ENCODE assay signal across 25 cellular contexts in genomic region chr15:94203321-94203720, GRCh38.
"Had no signal": no experiment of that assay in that cellular context is flagged by ENCODE, and none has a peak within 500 bp of the region (broad histone marks: within the 10 kb centered on the region; RNA-seq: fewer than 3 reads in every experiment).

No MANE protein-coding gene starts in this region.

- DNase-seq: activated CD4-positive, alpha-beta memory T cell treated with anti-CD3 and anti-CD28 coated beads for 36 hours; activated CD4-positive, alpha-beta T cell treated with anti-CD3 and anti-CD28 coated beads for 4 hours; activated CD4-positive, CD25-positive, alpha-beta regulatory T cell; activated effector memory CD4-positive, alpha-beta T cell treated with Interleukin-2 at 50 U/mL for 16 hours; activated naive CD4-positive, alpha-beta T cell treated with anti-CD3 and anti-CD28 coated beads for 36 hours; activated naive CD8-positive, alpha-beta T cell treated with anti-CD3 and anti-CD28 coated beads, Interleukin-2, amount 10 ng/mL, durations not matched to agents 7 days and 5 days; activated T-cell treated with anti-CD3 and anti-CD28 coated beads, Interleukin-2, amount 50 U/mL, for 72 hours; amniotic stem cell; cortex of kidney; endodermal cell; foreskin fibroblast; heart right ventricle; immature natural killer cell; left lung; naive thymus-derived CD8-positive, alpha-beta T cell; ovary; stimulated activated CD4-positive, alpha-beta T cell treated with anti-CD3 and anti-CD28 coated beads, Interleukin-4, amount 100 ng/mL, for 24 hours; stimulated activated naive CD4-positive, alpha-beta T cell treated with Interleukin-2 at 50 U/mL for 16 hours; T-helper 17 cell; upper lobe of right lung had no signal

- H3K4me3 ChIP-seq: heart right ventricle, left lung, ovary, prostate gland, right atrium auricular region, thyroid gland, upper lobe of right lung had no signal

- H3K36me3 Mint-ChIP-seq: activated CD4-positive, alpha-beta memory T cell treated with anti-CD3 and anti-CD28 coated beads for 36 hours; immature natural killer cell; mesothelial cell of epicardium; naive thymus-derived CD8-positive, alpha-beta T cell had no signal

- H3K4me3 Mint-ChIP-seq: activated CD4-positive, alpha-beta memory T cell treated with anti-CD3 and anti-CD28 coated beads for 36 hours; activated naive CD4-positive, alpha-beta T cell treated with anti-CD3 and anti-CD28 coated beads for 36 hours; activated naive CD8-positive, alpha-beta T cell treated with anti-CD3 and anti-CD28 coated beads, Interleukin-2, amount 10 ng/mL, durations not matched to agents 7 days and 5 days; endodermal cell; immature natural killer cell; mesothelial cell of epicardium; naive thymus-derived CD8-positive, alpha-beta T cell; T-helper 17 cell had no signal

- ATAC-seq: activated T-cell treated with anti-CD3 and anti-CD28 coated beads, Interleukin-2, amount 50 U/mL, for 72 hours; heart right ventricle; left lung; naive thymus-derived CD8-positive, alpha-beta T cell; T-helper 17 cell; upper lobe of right lung had no signal

- H3K27ac ChIP-seq: heart right ventricle, left lung, neutrophil, ovary, prostate gland, right atrium auricular region, thyroid gland, upper lobe of right lung had no signal

- H3K27ac Mint-ChIP-seq: activated CD4-positive, alpha-beta memory T cell treated with anti-CD3 and anti-CD28 coated beads for 36 hours; activated naive CD4-positive, alpha-beta T cell treated with anti-CD3 and anti-CD28 coated beads for 36 hours; activated naive CD8-positive, alpha-beta T cell treated with anti-CD3 and anti-CD28 coated beads, Interleukin-2, amount 10 ng/mL, durations not matched to agents 7 days and 5 days; activated T-cell treated with anti-CD3 and anti-CD28 coated beads, Interleukin-2, amount 50 U/mL, for 72 hours; endodermal cell; immature natural killer cell; mesothelial cell of epicardium; naive thymus-derived CD8-positive, alpha-beta T cell; T-helper 17 cell had no signal

- H3K9me3 Mint-ChIP-seq: activated CD4-positive, alpha-beta memory T cell treated with anti-CD3 and anti-CD28 coated beads for 36 hours; activated naive CD4-positive, alpha-beta T cell treated with anti-CD3 and anti-CD28 coated beads for 36 hours; immature natural killer cell; mesothelial cell of epicardium; naive thymus-derived CD8-positive, alpha-beta T cell had no signal

- H3K4me1 Mint-ChIP-seq: endodermal cell, mesothelial cell of epicardium had no signal
